Comparison of ENCODE assay signal across 17 cellular contexts in the genomic region with DNA sequence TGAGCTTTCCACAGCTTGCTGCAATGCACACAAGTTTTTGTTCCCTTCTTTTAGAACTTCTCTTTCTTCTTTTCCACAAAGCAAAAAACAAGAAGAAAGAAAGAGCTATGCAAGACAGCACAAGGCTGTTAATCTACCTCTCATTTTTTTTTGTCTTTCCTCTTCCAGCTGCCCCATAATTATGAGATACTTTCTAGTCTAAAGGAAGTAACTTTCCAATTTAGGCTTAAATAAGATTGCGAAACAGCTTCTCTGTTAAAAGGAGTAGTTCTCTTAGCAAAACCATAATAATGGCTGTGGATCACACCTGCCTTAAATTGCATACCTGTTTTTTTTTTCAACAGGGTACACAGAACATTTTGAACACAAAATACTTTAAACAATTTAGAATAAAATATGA.
DNase-seq lines count a peak whose midpoint lies in the region; ATAC-seq lines count a peak whose summit lies in the region.
"Had no signal": no experiment of that assay in that cellular context is flagged by ENCODE, and none has a peak within 500 bp of the region (broad histone marks: within the 10 kb centered on the region; RNA-seq: fewer than 3 reads in every experiment).

No MANE protein-coding gene starts in this region.

- no peaks in the 10 kb centered on the region for H3K27me3 Mint-ChIP-seq in dendritic cell treated with granulocyte-macrophage colony-stimulating factor and Interleukin-4, amounts not matched to agents 40 ng/mL and 50 ng/mL, for 4 days

- ATAC-seq in HG03520 (IDR thresholded peaks at IDR 0.05; ENCODE audit: unreplicated experiment): no peak
- ATAC-seq: HCT116 had no signal

- H3K4me1 ChIP-seq in BLaER1 treated with 17β-estradiol and CSF1 and Interleukin-3, amounts not matched to agents 10 nM and 100 nM: peaks cover 0 to 41% (median 10%) of the 10 kb centered on the region in 10 experiments; a peak in 13 of 20 replicates

- no peaks in the 10 kb centered on the region for H4K20me1 ChIP-seq in BLaER1 treated with 17β-estradiol and CSF1 and Interleukin-3, amounts not matched to agents 10 nM and 100 nM

- DNase-seq in KBM-7 (peak; percentile 62), NOMO-1 treated with dmso at 0.1 percent for 144 hours (lab: John Stamatoyannopoulos, UW; ENCODE audit: unreplicated experiment) (peak; percentile 69), AG20443 (ENCODE audit: low spot score) (no peak), DMS153 (lab: John Stamatoyannopoulos, UW) (no peak)
- DNase-seq in effector CD4-positive, alpha-beta T cell: no peak
- DNase-seq: ACHN, DMS 273 treated with DMSO at 0.1 percent for 48 hours, MG63, NCI-H1417 treated with DMSO at 0.1 percent for 48 hours, NCI-H2029, NCI-H526, SHP77 treated with DMSO at 0.1 percent for 48 hours had no signal

- peak overlapping the region in 2 of 11 experiments; percentile 33 to 45; a peak in 3 of 22 replicates for H3K27ac ChIP-seq in BLaER1 treated with 17β-estradiol and CSF1 and Interleukin-3, amounts not matched to agents 10 nM and 100 nM
- H3K27ac ChIP-seq: KMS-11 had no signal

- in situ Hi-C loops in KBM-7 (cut with MboI; ENCODE audit: low pct_unique_long_range_greater_than_20kb, low sequenced_read_pairs): no loop called here

- peaks cover 29 to 75% (median 53%) of the 10 kb centered on the region in 11 experiments; a peak in 20 of 22 replicates for H3K36me3 ChIP-seq in BLaER1 treated with 17β-estradiol and CSF1 and Interleukin-3, amounts not matched to agents 10 nM and 100 nM
- H3K36me3 ChIP-seq: MG63 had no signal

- peaks cover 9% of the 10 kb centered on the region for H3K4me1 Mint-ChIP-seq in dendritic cell treated with granulocyte-macrophage colony-stimulating factor and Interleukin-4, amounts not matched to agents 40 ng/mL and 50 ng/mL, for 4 days (ENCODE audit: low read depth)

- intact Hi-C loops in dendritic cell treated with granulocyte-macrophage colony-stimulating factor and Interleukin-4, amounts not matched to agents 40 ng/mL and 50 ng/mL, for 4 days (cut with micrococcal nuclease): no loop called here

- no peaks in the 10 kb centered on the region for H3K9me3 Mint-ChIP-seq in dendritic cell treated with granulocyte-macrophage colony-stimulating factor and Interleukin-4, amounts not matched to agents 40 ng/mL and 50 ng/mL, for 4 days

- no peaks in the 10 kb centered on the region for H3K27me3 ChIP-seq in BLaER1 treated with 17β-estradiol and CSF1 and Interleukin-3, amounts not matched to agents 10 nM and 100 nM
- H3K27me3 ChIP-seq: MG63 had no signal

- H3K4me3 ChIP-seq in BLaER1 treated with 17β-estradiol and CSF1 and Interleukin-3, amounts not matched to agents 10 nM and 100 nM: no peak overlapping the region
- H3K4me3 ChIP-seq: MG63 had no signal

- peaks cover 0 to 13% (median 0%) of the 10 kb centered on the region in 11 experiments; a peak in 3 of 22 replicates for H3K9me3 ChIP-seq in BLaER1 treated with 17β-estradiol and CSF1 and Interleukin-3, amounts not matched to agents 10 nM and 100 nM (replicated peaks in 1 of 11)
- H3K9me3 ChIP-seq: MG63 had no signal

- no peak overlapping the region for H3K4me3 Mint-ChIP-seq in dendritic cell treated with granulocyte-macrophage colony-stimulating factor and Interleukin-4, amounts not matched to agents 40 ng/mL and 50 ng/mL, for 4 days

- H3K27ac Mint-ChIP-seq in dendritic cell treated with granulocyte-macrophage colony-stimulating factor and Interleukin-4, amounts not matched to agents 40 ng/mL and 50 ng/mL, for 4 days: peak overlapping the region; percentile 22

- H3K36me3 Mint-ChIP-seq in dendritic cell treated with granulocyte-macrophage colony-stimulating factor and Interleukin-4, amounts not matched to agents 40 ng/mL and 50 ng/mL, for 4 days (ENCODE audit: low read depth): peaks cover 13% of the 10 kb centered on the region

- H3K4me2 ChIP-seq in BLaER1 treated with 17β-estradiol and CSF1 and Interleukin-3, amounts not matched to agents 10 nM and 100 nM: peak overlapping the region in 7 of 11 experiments; percentile 4 to 75 (median 54); a peak in 13 of 22 replicates
- H3K4me2 ChIP-seq: KMS-11 had no signal

- H3K9ac ChIP-seq in BLaER1 treated with 17β-estradiol and CSF1 and Interleukin-3, amounts not matched to agents 10 nM and 100 nM: no peak overlapping the region
- H3K9ac ChIP-seq: KMS-11 had no signal

Comparison
In these comparisons a context has a peak if more than half of its experiments do, and no peak if none do; other contexts are left out.
1. DNase-seq: peak in KBM-7 (single experiment) and NOMO-1 treated with dmso at 0.1 percent for 144 hours (single experiment); none in AG20443 (single experiment), effector CD4-positive, alpha-beta T cell (single experiment) and DMS153 (single experiment).